11 cellular contexts compared by ENCODE assay signal in genomic region chr3:170585008-170585936, GRCh38.
DNase-seq lines count a peak whose midpoint lies in the region; ATAC-seq and TF ChIP-seq lines count a peak whose summit lies in the region.
"Had no signal": no experiment of that assay in that cellular context is flagged by ENCODE, and none has a peak within 500 bp of the region (broad histone marks: within the 10 kb centered on the region; RNA-seq: fewer than 3 reads in every experiment).

No MANE protein-coding gene starts in this region.

- no peaks in the 10 kb centered on the region for H3K9me3 ChIP-seq in iPS-18a (ENCODE audit: control insufficient read depth, low read depth, low read length)

- peak; percentile 27 for DNase-seq in NCI-H146 (lab: John Stamatoyannopoulos, UW)
- DNase-seq in NCI-H146 treated with DMSO at 0.1 percent for 48 hours (lab: John Stamatoyannopoulos, UW; ENCODE audit: unreplicated experiment): no peak
- no peak for DNase-seq in astrocyte of the spinal cord (ENCODE audit: low read depth, low spot score)
- DNase-seq in stimulated activated naive B cell treated with anti-CD40 and anti-IgM and Interleukin-4, amounts not matched to agents 10 μg/mL and 1 μg/mL and 100 μg/mL, for 72 hours: no peak
- no peak for DNase-seq in CD1c-positive myeloid dendritic cell (ENCODE audit: extremely low spot score)
- DNase-seq in activated naive CD4-positive, alpha-beta T cell (lab: John Stamatoyannopoulos, UW): no peak
- DNase-seq in superior temporal gyrus (ENCODE audit: extremely low spot score): no peak
- DNase-seq: activated T-cell treated with anti-CD3 and anti-CD28 coated beads, Interleukin-2, amount 50 U/mL, for 4 hours had no signal

- peaks cover 0 to 2% of the 10 kb centered on the region in 2 donors for H3K4me1 Mint-ChIP-seq in stimulated activated naive B cell treated with anti-CD40 and anti-IgM and Interleukin-4, amounts not matched to agents 10 μg/mL and 1 μg/mL and 100 μg/mL, for 72 hours
- H3K4me1 Mint-ChIP-seq: B cell had no signal

- no peak overlapping the region for H3K9ac ChIP-seq in iPS-18a (ENCODE audit: low read length)

- H3K36me3 ChIP-seq in iPS-18a (ENCODE audit: control insufficient read depth, low read depth, low read length): no peaks in the 10 kb centered on the region

- H3K4me3 ChIP-seq in astrocyte of the spinal cord (ENCODE audit: low read depth, low read length) (peak overlapping the region; percentile 39), iPS-18a (ENCODE audit: low read length) (peak overlapping the region; percentile 69)
- H3K4me3 ChIP-seq: PC-9 had no signal

- H3K27ac ChIP-seq in iPS-18a (ENCODE audit: low read length): no peak overlapping the region
- H3K27ac ChIP-seq: PC-9 had no signal

- TF ChIP-seq CTCF in astrocyte of the spinal cord (IDR thresholded peaks at IDR 0.05; ENCODE audit: low read depth, low read length): no peak

- no peaks in the 10 kb centered on the region for H3K4me1 ChIP-seq in iPS-18a (ENCODE audit: control insufficient read depth, low read depth, low read length)

- H3K36me3 Mint-ChIP-seq in stimulated activated naive B cell treated with anti-CD40 and anti-IgM and Interleukin-4, amounts not matched to agents 10 μg/mL and 1 μg/mL and 100 μg/mL, for 72 hours: peaks cover 0 to 2% of the 10 kb centered on the region in 2 donors

- H3K9me3 Mint-ChIP-seq in stimulated activated naive B cell treated with anti-CD40 and anti-IgM and Interleukin-4, amounts not matched to agents 10 μg/mL and 1 μg/mL and 100 μg/mL, for 72 hours: no peaks in the 10 kb centered on the region

- peak overlapping the region; percentile 52 for H3K27ac Mint-ChIP-seq in stimulated activated naive B cell treated with anti-CD40 and anti-IgM and Interleukin-4, amounts not matched to agents 10 μg/mL and 1 μg/mL and 100 μg/mL, for 72 hours
- H3K27ac Mint-ChIP-seq: B cell had no signal

- H3K27me3 ChIP-seq in iPS-18a (ENCODE audit: control insufficient read depth, insufficient read depth, low read length): peaks cover 50% of the 10 kb centered on the region

- no peak for ATAC-seq in stimulated activated naive B cell treated with anti-CD40 and anti-IgM and Interleukin-4, amounts not matched to agents 10 μg/mL and 1 μg/mL and 100 μg/mL, for 72 hours (replicated peaks)

- in situ Hi-C loops in astrocyte of the spinal cord (cut with HindIII; ENCODE audit: low sequenced_read_pairs): no loop called here

- no peak overlapping the region for H3K4me3 Mint-ChIP-seq in stimulated activated naive B cell treated with anti-CD40 and anti-IgM and Interleukin-4, amounts not matched to agents 10 μg/mL and 1 μg/mL and 100 μg/mL, for 72 hours
- H3K4me3 Mint-ChIP-seq: activated T-cell treated with anti-CD3 and anti-CD28 coated beads, Interleukin-2, amount 50 U/mL, for 4 hours; B cell had no signal

- peaks cover 58 to 75% of the 10 kb centered on the region in 2 donors for H3K27me3 Mint-ChIP-seq in stimulated activated naive B cell treated with anti-CD40 and anti-IgM and Interleukin-4, amounts not matched to agents 10 μg/mL and 1 μg/mL and 100 μg/mL, for 72 hours
